13 cellular contexts compared by ENCODE assay signal in genomic region chr7:92622680-92623079, GRCh38. TPM values are rescaled to one million over a fixed set of nuclear protein-coding genes. Genes with fewer than 3 reads are reported as not detected.
DNase-seq lines count a peak whose midpoint lies in the region; ATAC-seq and TF ChIP-seq lines count a peak whose summit lies in the region.
"Had no signal": no experiment of that assay in that cellular context is flagged by ENCODE, and none has a peak within 500 bp of the region (broad histone marks: within the 10 kb centered on the region; RNA-seq: fewer than 3 reads in every experiment).

No MANE protein-coding gene starts in this region.

- POLR2A ChIA-PET in CD8-positive, alpha-beta T cell (lab: Charles Lee), result interaction anchor here (1.6 kb wide), 1 partner anchor 12 kb away, joined by 3 read pairs; no protein-coding TSS in a partner anchor

- peak overlapping the region; percentile 96 for H3K27ac Mint-ChIP-seq in activated naive CD8-positive, alpha-beta T cell
- peak overlapping the region; percentile 88 for H3K27ac Mint-ChIP-seq in stimulated activated effector memory CD8-positive, alpha-beta T cell treated with anti-CD3 and anti-CD28 coated beads, Interleukin-12 subunit alpha, Interleukin-12 subunit beta, amount 100 ng/mL, for 72 hours
- H3K27ac Mint-ChIP-seq in CD8-positive, alpha-beta T cell, result no peak overlapping the region

- H3K4me1 ChIP-seq in left ventricle myocardium inferior (peaks cover 41% of the 10 kb centered on the region), Karpas-422 (ENCODE audit: low read length) (peaks cover 37% of the 10 kb centered on the region)
- H3K4me1 ChIP-seq in CD8-positive, alpha-beta T cell (ENCODE audit: insufficient read depth, low read length), result peaks cover 22% of the 10 kb centered on the region

- H3K36me3 ChIP-seq in left ventricle myocardium inferior (peaks cover 6% of the 10 kb centered on the region), Karpas-422 (ENCODE audit: insufficient read depth, low read length) (no peaks in the 10 kb centered on the region)
- H3K36me3 ChIP-seq in CD8-positive, alpha-beta T cell (ENCODE audit: insufficient read depth, low read length), result peaks cover 3% of the 10 kb centered on the region

- CTCF ChIA-PET in CD8-positive, alpha-beta T cell (lab: Charles Lee), result interaction anchor here (1.0 to 4.9 kb wide), 3 partner anchors 11 to 431 kb away, joined by 3 to 44 read pairs (median 16); no protein-coding TSS in a partner anchor

- H4K20me1 ChIP-seq in Karpas-422 (ENCODE audit: insufficient read depth, low read depth, low read length), result no peaks in the 10 kb centered on the region

- H3K4me3 ChIP-seq in left ventricle myocardium inferior (no peak overlapping the region), Karpas-422 (ENCODE audit: low read length) (peak overlapping the region; percentile 25; the same call in 1 of the 2 replicates)
- H3K4me3 ChIP-seq in CD8-positive, alpha-beta T cell (ENCODE audit: low read depth, low read length), result no peak overlapping the region
- H3K4me3 ChIP-seq: heart right ventricle had no signal

- no peak for TF ChIP-seq CTCF in left ventricle myocardium inferior (IDR thresholded peaks at IDR 0.05; ENCODE audit: borderline replicate concordance)
- no peak for TF ChIP-seq CTCF in CD8-positive, alpha-beta T cell (IDR thresholded peaks at IDR 0.05)

- no peak for ATAC-seq in stimulated activated effector memory CD8-positive, alpha-beta T cell treated with anti-CD3 and anti-CD28 coated beads, Interleukin-12 subunit alpha, Interleukin-12 subunit beta, amount 100 ng/mL, for 72 hours
- no peak for ATAC-seq in CD8-positive, alpha-beta T cell
- ATAC-seq in GM18517 (IDR thresholded peaks at IDR 0.05; ENCODE audit: unreplicated experiment), result no peak

- H3K9me3 ChIP-seq in left ventricle myocardium inferior (replicated peaks) (peaks cover 5% of the 10 kb centered on the region), Karpas-422 (ENCODE audit: low read length) (no peaks in the 10 kb centered on the region)
- no peaks in the 10 kb centered on the region for H3K9me3 ChIP-seq in CD8-positive, alpha-beta T cell (ENCODE audit: low read length)

- H3K27me3 Mint-ChIP-seq in activated naive CD8-positive, alpha-beta T cell, result no peaks in the 10 kb centered on the region
- H3K27me3 Mint-ChIP-seq in CD8-positive, alpha-beta T cell (ENCODE audit: low read depth), result no peaks in the 10 kb centered on the region

- peaks cover 23% of the 10 kb centered on the region for H3K36me3 Mint-ChIP-seq in activated naive CD8-positive, alpha-beta T cell
- peaks cover 93% of the 10 kb centered on the region for H3K36me3 Mint-ChIP-seq in stimulated activated effector memory CD8-positive, alpha-beta T cell treated with anti-CD3 and anti-CD28 coated beads, Interleukin-12 subunit alpha, Interleukin-12 subunit beta, amount 100 ng/mL, for 72 hours
- H3K36me3 Mint-ChIP-seq in CD8-positive, alpha-beta T cell, result peaks cover 6% of the 10 kb centered on the region

- no peak overlapping the region for H2AFZ ChIP-seq in Karpas-422 (ENCODE audit: low read length)

- H3K9me3 Mint-ChIP-seq in activated naive CD8-positive, alpha-beta T cell (ENCODE audit: low read depth), result no peaks in the 10 kb centered on the region
- no peaks in the 10 kb centered on the region for H3K9me3 Mint-ChIP-seq in stimulated activated effector memory CD8-positive, alpha-beta T cell treated with anti-CD3 and anti-CD28 coated beads, Interleukin-12 subunit alpha, Interleukin-12 subunit beta, amount 100 ng/mL, for 72 hours
- no peaks in the 10 kb centered on the region for H3K9me3 Mint-ChIP-seq in CD8-positive, alpha-beta T cell
- H3K9me3 Mint-ChIP-seq: neural crest cell had no signal

- peak overlapping the region; percentile 52 for H3K4me2 ChIP-seq in Karpas-422 (ENCODE audit: low read depth, low read length, poor library complexity, severe bottlenecking)

- no peaks in the 10 kb centered on the region for H3K9me2 ChIP-seq in Karpas-422 (replicated peaks; ENCODE audit: insufficient read depth, low read length)

- H3K27ac ChIP-seq in left ventricle myocardium inferior (replicated peaks) (peak overlapping the region; percentile 51), Karpas-422 (ENCODE audit: low read length) (peak overlapping the region; percentile 78)
- H3K27ac ChIP-seq in CD8-positive, alpha-beta T cell (ENCODE audit: low read depth, low read length), result no peak overlapping the region

- peak overlapping the region; percentile 41 for H3K9ac ChIP-seq in Karpas-422 (ENCODE audit: low read length)

- H3K79me2 ChIP-seq in Karpas-422 (ENCODE audit: low read length), result peaks cover 29% of the 10 kb centered on the region

- H3K4me1 Mint-ChIP-seq in activated naive CD8-positive, alpha-beta T cell (ENCODE audit: low read depth), result peaks cover 64% of the 10 kb centered on the region
- peaks cover 63% of the 10 kb centered on the region for H3K4me1 Mint-ChIP-seq in stimulated activated effector memory CD8-positive, alpha-beta T cell treated with anti-CD3 and anti-CD28 coated beads, Interleukin-12 subunit alpha, Interleukin-12 subunit beta, amount 100 ng/mL, for 72 hours
- H3K4me1 Mint-ChIP-seq in CD8-positive, alpha-beta T cell (ENCODE audit: low read depth), result peaks cover 31% of the 10 kb centered on the region

- H3K4me3 Mint-ChIP-seq in activated naive CD8-positive, alpha-beta T cell, result no peak overlapping the region
- no peak overlapping the region for H3K4me3 Mint-ChIP-seq in stimulated activated effector memory CD8-positive, alpha-beta T cell treated with anti-CD3 and anti-CD28 coated beads, Interleukin-12 subunit alpha, Interleukin-12 subunit beta, amount 100 ng/mL, for 72 hours
- H3K4me3 Mint-ChIP-seq in CD8-positive, alpha-beta T cell, result no peak overlapping the region
- H3K4me3 Mint-ChIP-seq: neural crest cell had no signal

- DNase-seq in left ventricle myocardium inferior (no peak), cardiac septum (ENCODE audit: low spot score) (no peak), Karpas-422 (peak; percentile 54), AG08396 (ENCODE audit: low spot score) (no peak)
- no peak for DNase-seq in stimulated activated effector memory CD8-positive, alpha-beta T cell treated with anti-CD3 and anti-CD28 coated beads, Interleukin-12 subunit alpha, Interleukin-12 subunit beta, amount 100 ng/mL, for 72 hours (ENCODE audit: low spot score in 2 of 2)
- no peak for DNase-seq in CD8-positive, alpha-beta T cell
- DNase-seq: heart right ventricle, NCI-H2029 treated with DMSO at 0.1 percent for 48 hours, NCI-H82, substantia nigra had no signal

- H3K27me3 ChIP-seq in left ventricle myocardium inferior (ENCODE audit: low read depth), result no peaks in the 10 kb centered on the region
- no peaks in the 10 kb centered on the region for H3K27me3 ChIP-seq in Karpas-422 (ENCODE audit: low read length)
- H3K27me3 ChIP-seq in CD8-positive, alpha-beta T cell (ENCODE audit: insufficient read depth, low read length), result no peaks in the 10 kb centered on the region
- H3K27me3 ChIP-seq: heart right ventricle had no signal

- intact Hi-C loops in left ventricle myocardium inferior (cut with micrococcal nuclease) (loop anchor here (5.0 to 10.0 kb wide), 3 partner anchors 72 to 435 kb away; partner anchors contain the start of gene CDK6), cardiac septum (cut with DNase I) (loop anchor here (10.0 kb wide), 1 partner anchor 362 kb away; no protein-coding TSS in a partner anchor)
- intact Hi-C loops in CD8-positive, alpha-beta T cell (cut with DNase I, micrococcal nuclease), result loop anchor here (5.0 kb wide), 2 partner anchors 70 to 605 kb away; partner anchors contain the start of gene HEPACAM2 (in 2 of the 2)

RNA-seq across cellular contexts. Expression of gene FAM133B, which starts 32.5 kb away (rescaled TPM):
- total RNA-seq in left ventricle myocardium inferior, result 13.6 TPM
- total RNA-seq in cardiac septum, result 11.9 TPM
- 18.8 and 41.2 TPM in 2 replicates for total RNA-seq in Karpas-422 (2014; rRNA removed; shearing (Covaris generic); ENCODE audit: low replicate concordance)
- 10 to 100 TPM; 83.0 to 85.1 TPM for total RNA-seq in CD8-positive, alpha-beta T cell
